Comparison of ENCODE assay signal across 1 cellular context in the genomic region with DNA sequence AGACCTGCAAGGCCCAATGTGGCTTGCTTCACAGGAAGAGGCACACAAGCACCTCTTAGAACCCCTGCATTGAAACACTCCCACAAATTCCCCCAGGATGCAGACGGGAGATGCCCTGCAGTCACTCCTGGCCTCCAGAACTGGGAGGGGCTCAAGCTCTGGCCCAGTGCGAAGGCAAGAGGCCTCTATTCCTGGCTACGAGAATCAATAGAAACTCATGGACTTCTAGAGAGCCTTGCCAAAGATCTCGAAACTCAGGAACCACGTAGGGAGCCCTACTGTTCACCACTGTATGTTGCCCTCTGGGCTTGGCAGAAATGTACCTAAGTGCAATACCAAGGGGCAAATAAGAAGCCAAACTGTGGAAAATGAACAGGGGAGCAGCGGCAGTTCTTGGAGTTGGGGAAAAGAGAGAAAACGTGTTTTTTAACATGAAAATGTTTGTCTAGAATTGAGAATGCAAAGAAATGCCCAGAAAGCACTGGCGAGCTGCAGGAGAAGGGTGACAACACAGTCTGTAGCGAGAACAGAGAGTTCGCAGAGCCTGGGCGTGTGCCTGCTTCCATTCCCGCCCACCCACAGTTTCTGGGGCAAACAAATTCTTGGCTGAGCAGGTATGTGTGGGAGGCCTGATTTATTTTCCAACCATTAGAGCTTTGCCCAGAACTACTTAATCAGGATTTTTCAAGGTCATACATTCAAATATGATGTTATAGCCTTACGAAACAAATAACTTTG.
TF ChIP-seq lines count a peak whose summit lies in the region.

No MANE protein-coding gene starts in this region.

TF ChIP-seq in A549, 52 proteins besides CTCF, POLR2A, EP300 and RAD21 (continued from another document):
- TF ChIP-seq KDM1A (IDR thresholded peaks at IDR 0.05; ENCODE audit: low read depth) (no peak), RCOR1 (IDR thresholded peaks at IDR 0.05; ENCODE audit: low read depth, low read length) (no peak), RARB (CRISPR knock-in tag; IDR thresholded peaks at IDR 0.05) (no peak), MYC (IDR thresholded peaks at IDR 0.05; ENCODE audit: borderline replicate concordance, low read length) (no peak)
